Comparison of ENCODE assay signal across 1 cellular context in genomic region chr17:57518587-57519118, GRCh38.
TF ChIP-seq lines count a peak whose summit lies in the region.

No MANE protein-coding gene starts in this region.

TF ChIP-seq in GM23338, 12 proteins besides CTCF, POLR2A, EP300 and RAD21:
- no peak for TF ChIP-seq ZNF462 (CRISPR knock-in tag; IDR thresholded peaks at IDR 0.05)
- no peak for TF ChIP-seq NANOG (IDR thresholded peaks at IDR 0.05; ENCODE audit: borderline replicate concordance)
- no peak for TF ChIP-seq EZH2 (IDR thresholded peaks at IDR 0.05; ENCODE audit: low read depth, unreplicated experiment)
- TF ChIP-seq POLR2AphosphoS5 (IDR thresholded peaks at IDR 0.05; ENCODE audit: low read depth) = no peak
- TF ChIP-seq ETS1 (IDR thresholded peaks at IDR 0.05) = no peak
- TF ChIP-seq EZH2phosphoT487 (IDR thresholded peaks at IDR 0.05; ENCODE audit: unreplicated experiment) = no peak
- no peak for TF ChIP-seq ZNF114 (CRISPR knock-in tag; IDR thresholded peaks at IDR 0.05)
- no peak for TF ChIP-seq REST (IDR thresholded peaks at IDR 0.05; ENCODE audit: unreplicated experiment)
